In genomic region chr3:177517906-177518305, GRCh38 we compare ENCODE assay signal across 14 cellular contexts.
DNase-seq lines count a peak whose midpoint lies in the region; ATAC-seq and TF ChIP-seq lines count a peak whose summit lies in the region.
"Had no signal": no experiment of that assay in that cellular context is flagged by ENCODE, and none has a peak within 500 bp of the region (broad histone marks: within the 10 kb centered on the region; RNA-seq: fewer than 3 reads in every experiment).

No MANE protein-coding gene starts in this region.

- POLR2A ChIA-PET in activated CD4-positive, alpha-beta memory T cell treated with anti-CD3 and anti-CD28 coated beads for 36 hours (lab: Charles Lee) = no interaction called here
- POLR2A ChIA-PET in activated CD4-positive, alpha-beta memory T cell treated with anti-CD3 and anti-CD28 coated beads, Interleukin-2, amount 10 ng/mL, durations not matched to agents 7 days and 5 days (lab: Charles Lee) = no interaction called here

- ATAC-seq in GM21367 (IDR thresholded peaks at IDR 0.05; ENCODE audit: unreplicated experiment) = no peak

- H3K4me1 ChIP-seq in thyroid gland (peaks cover 45 to 59% of the 10 kb centered on the region in 2 donors), vagina (peaks cover 19% of the 10 kb centered on the region)

- H3K27me3 Mint-ChIP-seq in activated CD4-positive, alpha-beta memory T cell treated with anti-CD3 and anti-CD28 coated beads for 36 hours = no peaks in the 10 kb centered on the region
- H3K27me3 Mint-ChIP-seq in activated CD4-positive, alpha-beta memory T cell treated with anti-CD3 and anti-CD28 coated beads, Interleukin-2, amount 10 ng/mL, durations not matched to agents 7 days and 5 days = no peaks in the 10 kb centered on the region
- H3K27me3 Mint-ChIP-seq in chondrocyte (ENCODE audit: low read depth) (no peaks in the 10 kb centered on the region), nephron progenitor cell (ENCODE audit: low read depth, poor library complexity) (peaks cover 3% of the 10 kb centered on the region)

- H3K27me3 ChIP-seq in thyroid gland (no peaks in the 10 kb centered on the region), vagina (no peaks in the 10 kb centered on the region)
- H3K27me3 ChIP-seq: BLaER1 had no signal

- TF ChIP-seq CTCF in chondrocyte (IDR thresholded peaks at IDR 0.05) = no peak
- TF ChIP-seq CTCF in nephron progenitor cell (IDR thresholded peaks at IDR 0.05) = no peak
- TF ChIP-seq CTCF in thyroid gland (IDR thresholded peaks at IDR 0.05) = no peak
- TF ChIP-seq CTCF in vagina (IDR thresholded peaks at IDR 0.05) = no peak

- DNase-seq in activated CD4-positive, alpha-beta memory T cell treated with anti-CD3 and anti-CD28 coated beads for 36 hours = no peak
- DNase-seq in activated CD4-positive, alpha-beta memory T cell treated with anti-CD3 and anti-CD28 coated beads, Interleukin-2, amount 10 ng/mL, durations not matched to agents 7 days and 5 days = no peak
- DNase-seq in chondrocyte (ENCODE audit: low spot score) = no peak
- DNase-seq in nephron progenitor cell = no peak
- DNase-seq in thyroid gland = no peak
- DNase-seq in vagina (ENCODE audit: extremely low spot score in 2 of 2) = no peak
- DNase-seq in NCI-H2227 treated with DMSO at 0.1 percent for 48 hours (lab: John Stamatoyannopoulos, UW) = no peak
- DNase-seq: AML-193, DMS53, GF-D8, GM23248 had no signal

- no peaks in the 10 kb centered on the region for H3K36me3 Mint-ChIP-seq in activated CD4-positive, alpha-beta memory T cell treated with anti-CD3 and anti-CD28 coated beads for 36 hours
- no peaks in the 10 kb centered on the region for H3K36me3 Mint-ChIP-seq in activated CD4-positive, alpha-beta memory T cell treated with anti-CD3 and anti-CD28 coated beads, Interleukin-2, amount 10 ng/mL, durations not matched to agents 7 days and 5 days (ENCODE audit: low read depth)
- H3K36me3 Mint-ChIP-seq in chondrocyte (ENCODE audit: low read depth) = peaks cover 3% of the 10 kb centered on the region
- H3K36me3 Mint-ChIP-seq in nephron progenitor cell (ENCODE audit: low read depth) = peaks cover 5% of the 10 kb centered on the region

- peak overlapping the region; percentile 24 for H3K27ac Mint-ChIP-seq in activated CD4-positive, alpha-beta memory T cell treated with anti-CD3 and anti-CD28 coated beads for 36 hours
- no peak overlapping the region for H3K27ac Mint-ChIP-seq in activated CD4-positive, alpha-beta memory T cell treated with anti-CD3 and anti-CD28 coated beads, Interleukin-2, amount 10 ng/mL, durations not matched to agents 7 days and 5 days
- H3K27ac Mint-ChIP-seq in chondrocyte (ENCODE audit: unreplicated experiment) (peak overlapping the region; percentile 37), nephron progenitor cell (peak overlapping the region; percentile 12)

- no peak overlapping the region for H3K4me3 Mint-ChIP-seq in activated CD4-positive, alpha-beta memory T cell treated with anti-CD3 and anti-CD28 coated beads for 36 hours
- no peak overlapping the region for H3K4me3 Mint-ChIP-seq in activated CD4-positive, alpha-beta memory T cell treated with anti-CD3 and anti-CD28 coated beads, Interleukin-2, amount 10 ng/mL, durations not matched to agents 7 days and 5 days
- H3K4me3 Mint-ChIP-seq in chondrocyte (ENCODE audit: unreplicated experiment) (no peak overlapping the region), nephron progenitor cell (no peak overlapping the region)

- H3K36me3 ChIP-seq in thyroid gland (no peaks in the 10 kb centered on the region), vagina (no peaks in the 10 kb centered on the region)
- H3K36me3 ChIP-seq: BLaER1 had no signal

- CTCF ChIA-PET in activated CD4-positive, alpha-beta memory T cell treated with anti-CD3 and anti-CD28 coated beads for 36 hours (lab: Charles Lee) = no interaction called here
- CTCF ChIA-PET in activated CD4-positive, alpha-beta memory T cell treated with anti-CD3 and anti-CD28 coated beads, Interleukin-2, amount 10 ng/mL, durations not matched to agents 7 days and 5 days (lab: Charles Lee) = no interaction called here

- H3K27ac ChIP-seq in thyroid gland (peak overlapping the region in 2 of 3 donors; percentile 86 to 92), vagina (no peak overlapping the region)
- H3K27ac ChIP-seq: 22Rv1, BLaER1, GM23248 had no signal

- H3K9me3 ChIP-seq in thyroid gland (no peaks in the 10 kb centered on the region), vagina (no peaks in the 10 kb centered on the region)

- no peaks in the 10 kb centered on the region for H3K9me3 Mint-ChIP-seq in activated CD4-positive, alpha-beta memory T cell treated with anti-CD3 and anti-CD28 coated beads for 36 hours
- peaks cover 3% of the 10 kb centered on the region for H3K9me3 Mint-ChIP-seq in activated CD4-positive, alpha-beta memory T cell treated with anti-CD3 and anti-CD28 coated beads, Interleukin-2, amount 10 ng/mL, durations not matched to agents 7 days and 5 days
- H3K9me3 Mint-ChIP-seq in chondrocyte (ENCODE audit: low read depth) = no peaks in the 10 kb centered on the region
- peaks cover 11% of the 10 kb centered on the region for H3K9me3 Mint-ChIP-seq in nephron progenitor cell

- no peaks in the 10 kb centered on the region for H3K4me1 Mint-ChIP-seq in activated CD4-positive, alpha-beta memory T cell treated with anti-CD3 and anti-CD28 coated beads for 36 hours (ENCODE audit: low read depth)
- H3K4me1 Mint-ChIP-seq in activated CD4-positive, alpha-beta memory T cell treated with anti-CD3 and anti-CD28 coated beads, Interleukin-2, amount 10 ng/mL, durations not matched to agents 7 days and 5 days = no peaks in the 10 kb centered on the region
- H3K4me1 Mint-ChIP-seq in chondrocyte (ENCODE audit: low read depth) = peaks cover 14% of the 10 kb centered on the region
- H3K4me1 Mint-ChIP-seq in nephron progenitor cell = peaks cover 36% of the 10 kb centered on the region

- TF ChIP-seq POLR2A in thyroid gland (IDR thresholded peaks at IDR 0.05) (no peak), vagina (IDR thresholded peaks at IDR 0.05) (no peak)

- 92 to 97% methylated on average over 2 of the region's 2 CpGs for WGBS in thyroid gland, 2 donors

- H3K4me3 ChIP-seq in thyroid gland (replicated peaks in 1 of 3) = no peak overlapping the region
- no peak overlapping the region for H3K4me3 ChIP-seq in vagina
- H3K4me3 ChIP-seq: BLaER1, GM23248 had no signal

- intact Hi-C loops in activated CD4-positive, alpha-beta memory T cell treated with anti-CD3 and anti-CD28 coated beads for 36 hours (cut with micrococcal nuclease) = no loop called here
- intact Hi-C loops in thyroid gland (cut with DNase I) (loop anchor here (10.0 kb wide), 1 partner anchor 153 kb away; no protein-coding TSS in a partner anchor), vagina (cut with DNase I) (no loop called here)
